Comparison of ENCODE assay signal across 20 cellular contexts in the genomic region with DNA sequence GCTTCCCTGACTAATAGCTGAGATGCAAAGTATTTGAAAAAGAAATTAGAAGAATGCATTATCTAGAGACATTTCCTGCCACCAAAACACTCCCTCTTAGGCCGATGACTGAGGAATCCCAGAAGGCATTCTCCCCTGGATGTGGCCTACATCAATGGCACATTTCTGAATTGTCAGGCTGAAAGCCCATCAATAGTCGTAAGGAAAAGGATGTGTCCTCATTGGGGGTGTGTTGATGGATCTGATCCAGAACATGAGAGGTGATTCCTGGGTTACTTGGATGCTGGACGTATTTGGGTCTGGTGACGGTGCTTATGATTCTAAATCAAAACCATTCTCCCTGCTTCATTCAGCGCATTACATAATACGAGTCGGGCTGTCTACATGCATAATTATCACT.
A peak's percentile ranks its signal among the peaks of the same experiment; 100 is the strongest.
DNase-seq lines count a peak whose midpoint lies in the region; ATAC-seq and TF ChIP-seq lines count a peak whose summit lies in the region.
"Had no signal": no experiment of that assay in that cellular context is flagged by ENCODE, and none has a peak within 500 bp of the region (broad histone marks: within the 10 kb centered on the region; RNA-seq: fewer than 3 reads in every experiment).

No MANE protein-coding gene starts in this region.

- H3K4me3 ChIP-seq in heart left ventricle: no peak overlapping the region
- H3K4me3 ChIP-seq: GM12878, skin epidermis, uterus had no signal

- no peak for TF ChIP-seq POLR2A in heart left ventricle (IDR thresholded peaks at IDR 0.05)

- no peaks in the 10 kb centered on the region for H3K9me3 ChIP-seq in heart left ventricle
- H3K9me3 ChIP-seq: uterus had no signal

- peaks cover 0 to 28% (median 11%) of the 10 kb centered on the region in 12 donors for H3K4me1 ChIP-seq in heart left ventricle
- H3K4me1 ChIP-seq: uterus had no signal

- H3K27me3 ChIP-seq in heart left ventricle: no peaks in the 10 kb centered on the region
- H3K27me3 ChIP-seq: foreskin keratinocyte, uterus had no signal

- no peaks in the 10 kb centered on the region for H3K36me3 ChIP-seq in heart left ventricle
- H3K36me3 ChIP-seq: uterus had no signal

- 34 to 36% (median 35%) methylated on average over 7 of the region's 7 CpGs for WGBS in heart left ventricle, 4 donors

- DNase-seq in EL (peak; percentile 44), heart left ventricle (peak in 1 of 5 donors; percentile 22), non-pigmented ciliary epithelial cell (ENCODE audit: low read depth) (peak; percentile 49), left lobe of liver (ENCODE audit: low spot score) (no peak), NCI-H1105 (lab: John Stamatoyannopoulos, UW) (no peak), SIG-M5 treated with dmso at 0.1 percent for 504 hours (lab: John Stamatoyannopoulos, UW; ENCODE audit: unreplicated experiment) (no peak), SKM-1 treated with dmso at 0.1 percent for 144 hours (lab: John Stamatoyannopoulos, UW; ENCODE audit: unreplicated experiment) (no peak)
- DNase-seq: activated CD4-positive, alpha-beta T cell treated with anti-CD3 and anti-CD28 coated beads, Interleukin-2, amount 10 ng/mL, durations not matched to agents 24 days and 14 days; activated CD8-positive, alpha-beta memory T cell treated with anti-CD3 and anti-CD28 coated beads, Interleukin-2, amount 50 U/mL, for 4 hours; activated gamma-delta T cell; foreskin keratinocyte; Karpas-422; NCI-H774; PC-3; posterior cingulate gyrus; stimulated activated CD4-positive, alpha-beta T cell treated with anti-CD3 and anti-CD28 coated beads, Interleukin-4, amount 100 ng/mL, for 24 hours; uterus had no signal

- intact Hi-C loops in heart left ventricle (cut with DNase I): no loop called here

- peak; percentile 71 for ATAC-seq in SK-N-SH treated with all-trans-retinoic acid at 6 μM for 48 hours
- peak in 3 of 4 donors; percentile 31 to 70 (median 60) for ATAC-seq in heart left ventricle
- no peak for ATAC-seq in left lobe of liver
- ATAC-seq: foreskin keratinocyte, GM12878, PC-3 had no signal

- TF ChIP-seq CTCF in heart left ventricle (IDR thresholded peaks at IDR 0.05): no peak

- H3K27ac ChIP-seq in heart left ventricle: no peak overlapping the region
- H3K27ac ChIP-seq: foreskin keratinocyte, skin epidermis, uterus had no signal

TF ChIP-seq in SK-N-SH treated with all-trans-retinoic acid at 6 μM for 48 hours, 23 proteins besides CTCF, POLR2A, EP300 and RAD21:
- TF ChIP-seq GLIS3 (CRISPR knock-in tag; IDR thresholded peaks at IDR 0.05) (no peak), RARB (CRISPR knock-in tag; IDR thresholded peaks at IDR 0.05) (0 out of 2 replicates have a peak, but pooled peaks have one; percentile 36), OSR1 (CRISPR knock-in tag; IDR thresholded peaks at IDR 0.05) (no peak), ZNF8 (CRISPR knock-in tag; IDR thresholded peaks at IDR 0.05) (no peak), TCF4 (CRISPR knock-in tag; IDR thresholded peaks at IDR 0.05; ENCODE audit: borderline replicate concordance) (no peak), PPARA (CRISPR knock-in tag; IDR thresholded peaks at IDR 0.05; ENCODE audit: borderline replicate concordance) (no peak), CSDC2 (CRISPR knock-in tag; IDR thresholded peaks at IDR 0.05) (no peak), ZFP3 (CRISPR knock-in tag; IDR thresholded peaks at IDR 0.05) (no peak), ESRRG (CRISPR knock-in tag; IDR thresholded peaks at IDR 0.05) (no peak), TOX (CRISPR knock-in tag; IDR thresholded peaks at IDR 0.05; ENCODE audit: borderline replicate concordance) (peak; percentile 86; the same call in 1 of the 2 replicates), ISL1 (CRISPR knock-in tag; IDR thresholded peaks at IDR 0.05) (peak; percentile 83), ARNTL (CRISPR knock-in tag; IDR thresholded peaks at IDR 0.05; ENCODE audit: borderline replicate concordance, low read depth) (no peak), BACH2 (CRISPR knock-in tag; IDR thresholded peaks at IDR 0.05; ENCODE audit: borderline replicate concordance) (no peak)
- TF ChIP-seq, protein P1, sequence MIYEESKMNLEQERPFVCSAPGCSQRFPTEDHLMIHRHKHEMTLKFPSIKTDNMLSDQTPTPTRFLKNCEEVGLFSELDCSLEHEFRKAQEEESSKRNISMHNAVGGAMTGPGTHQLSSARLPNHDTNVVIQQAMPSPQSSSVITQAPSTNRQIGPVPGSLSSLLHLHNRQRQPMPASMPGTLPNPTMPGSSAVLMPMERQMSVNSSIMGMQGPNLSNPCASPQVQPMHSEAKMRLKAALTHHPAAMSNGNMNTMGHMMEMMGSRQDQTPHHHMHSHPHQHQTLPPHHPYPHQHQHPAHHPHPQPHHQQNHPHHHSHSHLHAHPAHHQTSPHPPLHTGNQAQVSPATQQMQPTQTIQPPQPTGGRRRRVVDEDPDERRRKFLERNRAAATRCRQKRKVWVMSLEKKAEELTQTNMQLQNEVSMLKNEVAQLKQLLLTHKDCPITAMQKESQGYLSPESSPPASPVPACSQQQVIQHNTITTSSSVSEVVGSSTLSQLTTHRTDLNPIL (CRISPR knock-in tag; IDR thresholded peaks at IDR 0.05; ENCODE audit: low read depth): no peak
- TF ChIP-seq, protein P2, sequence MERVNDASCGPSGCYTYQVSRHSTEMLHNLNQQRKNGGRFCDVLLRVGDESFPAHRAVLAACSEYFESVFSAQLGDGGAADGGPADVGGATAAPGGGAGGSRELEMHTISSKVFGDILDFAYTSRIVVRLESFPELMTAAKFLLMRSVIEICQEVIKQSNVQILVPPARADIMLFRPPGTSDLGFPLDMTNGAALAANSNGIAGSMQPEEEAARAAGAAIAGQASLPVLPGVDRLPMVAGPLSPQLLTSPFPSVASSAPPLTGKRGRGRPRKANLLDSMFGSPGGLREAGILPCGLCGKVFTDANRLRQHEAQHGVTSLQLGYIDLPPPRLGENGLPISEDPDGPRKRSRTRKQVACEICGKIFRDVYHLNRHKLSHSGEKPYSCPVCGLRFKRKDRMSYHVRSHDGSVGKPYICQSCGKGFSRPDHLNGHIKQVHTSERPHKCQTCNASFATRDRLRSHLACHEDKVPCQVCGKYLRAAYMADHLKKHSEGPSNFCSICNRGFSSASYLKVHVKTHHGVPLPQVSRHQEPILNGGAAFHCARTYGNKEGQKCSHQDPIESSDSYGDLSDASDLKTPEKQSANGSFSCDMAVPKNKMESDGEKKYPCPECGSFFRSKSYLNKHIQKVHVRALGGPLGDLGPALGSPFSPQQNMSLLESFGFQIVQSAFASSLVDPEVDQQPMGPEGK (CRISPR knock-in tag; IDR thresholded peaks at IDR 0.05; ENCODE audit: borderline replicate concordance): no peak
- TF ChIP-seq, protein P3, sequence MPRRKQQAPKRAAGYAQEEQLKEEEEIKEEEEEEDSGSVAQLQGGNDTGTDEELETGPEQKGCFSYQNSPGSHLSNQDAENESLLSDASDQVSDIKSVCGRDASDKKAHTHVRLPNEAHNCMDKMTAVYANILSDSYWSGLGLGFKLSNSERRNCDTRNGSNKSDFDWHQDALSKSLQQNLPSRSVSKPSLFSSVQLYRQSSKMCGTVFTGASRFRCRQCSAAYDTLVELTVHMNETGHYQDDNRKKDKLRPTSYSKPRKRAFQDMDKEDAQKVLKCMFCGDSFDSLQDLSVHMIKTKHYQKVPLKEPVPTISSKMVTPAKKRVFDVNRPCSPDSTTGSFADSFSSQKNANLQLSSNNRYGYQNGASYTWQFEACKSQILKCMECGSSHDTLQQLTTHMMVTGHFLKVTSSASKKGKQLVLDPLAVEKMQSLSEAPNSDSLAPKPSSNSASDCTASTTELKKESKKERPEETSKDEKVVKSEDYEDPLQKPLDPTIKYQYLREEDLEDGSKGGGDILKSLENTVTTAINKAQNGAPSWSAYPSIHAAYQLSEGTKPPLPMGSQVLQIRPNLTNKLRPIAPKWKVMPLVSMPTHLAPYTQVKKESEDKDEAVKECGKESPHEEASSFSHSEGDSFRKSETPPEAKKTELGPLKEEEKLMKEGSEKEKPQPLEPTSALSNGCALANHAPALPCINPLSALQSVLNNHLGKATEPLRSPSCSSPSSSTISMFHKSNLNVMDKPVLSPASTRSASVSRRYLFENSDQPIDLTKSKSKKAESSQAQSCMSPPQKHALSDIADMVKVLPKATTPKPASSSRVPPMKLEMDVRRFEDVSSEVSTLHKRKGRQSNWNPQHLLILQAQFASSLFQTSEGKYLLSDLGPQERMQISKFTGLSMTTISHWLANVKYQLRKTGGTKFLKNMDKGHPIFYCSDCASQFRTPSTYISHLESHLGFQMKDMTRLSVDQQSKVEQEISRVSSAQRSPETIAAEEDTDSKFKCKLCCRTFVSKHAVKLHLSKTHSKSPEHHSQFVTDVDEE (CRISPR knock-in tag; IDR thresholded peaks at IDR 0.05): no peak

Comparison
In these comparisons a context has a peak if more than half of its experiments do, and no peak if none do; other contexts are left out.
1. DNase-seq: peak in EL (single experiment) and non-pigmented ciliary epithelial cell (single experiment); none in left lobe of liver (single experiment), NCI-H1105 (single experiment), SIG-M5 treated with dmso at 0.1 percent for 504 hours (single experiment) and SKM-1 treated with dmso at 0.1 percent for 144 hours (single experiment).